8 cellular contexts compared by ENCODE assay signal in genomic region chr19:40493778-40494177, GRCh38. TPM values are rescaled to one million over a fixed set of nuclear protein-coding genes. Genes with fewer than 3 reads are reported as not detected.
"Had no signal": no experiment of that assay in that cellular context is flagged by ENCODE, and none has a peak within 500 bp of the region (broad histone marks: within the 10 kb centered on the region; RNA-seq: fewer than 3 reads in every experiment).

No MANE protein-coding gene starts in this region.

- H3K9me3 Mint-ChIP-seq: IgD-negative memory B cell had no signal

- H3K4me3 Mint-ChIP-seq: IgD-negative memory B cell had no signal

- H3K4me3 ChIP-seq: K562 had no signal

- FAIRE-seq: HTR-8/SVneo, K562 had no signal

- ATAC-seq: K562 had no signal

- H3K27ac Mint-ChIP-seq: IgD-negative memory B cell had no signal

- DNase-seq: IMR-90, KBM-7, KG1 had no signal

- H3K27ac ChIP-seq: HL-60 had no signal

RNA-seq across cellular contexts. Expression of gene SPTBN4, which starts 27.0 kb away (rescaled TPM):
- total RNA-seq: HT1080 had no signal
- polyA plus RNA-seq: IgD-negative memory B cell had no signal
